18 cellular contexts compared by ENCODE assay signal in genomic region chr7:8126768-8127167, GRCh38.
DNase-seq lines count a peak whose midpoint lies in the region; ATAC-seq, FAIRE-seq and TF ChIP-seq lines count a peak whose summit lies in the region.
"Had no signal": no experiment of that assay in that cellular context is flagged by ENCODE, and none has a peak within 500 bp of the region (broad histone marks: within the 10 kb centered on the region; RNA-seq: fewer than 3 reads in every experiment).

No MANE protein-coding gene starts in this region.

- H3K27me3 ChIP-seq in MM.1S (replicated peaks; ENCODE audit: insufficient read depth, low read length): no peaks in the 10 kb centered on the region
- H3K27me3 ChIP-seq in GM12878 (replicated peaks in 1 of 2; ENCODE audit: control insufficient read depth in 2 of 2, insufficient read depth in 2 of 2, low read length in 1 of 2): no peaks in the 10 kb centered on the region
- no peaks in the 10 kb centered on the region for H3K27me3 ChIP-seq in upper lobe of left lung
- H3K27me3 ChIP-seq: right atrium auricular region, uterus had no signal

- H3K9me3 ChIP-seq in MM.1S (replicated peaks; ENCODE audit: insufficient read depth, low read length): no peaks in the 10 kb centered on the region
- H3K9me3 ChIP-seq in GM12878 (replicated peaks; ENCODE audit: control insufficient read depth, insufficient read depth, low read length): no peaks in the 10 kb centered on the region
- no peaks in the 10 kb centered on the region for H3K9me3 ChIP-seq in upper lobe of left lung
- H3K9me3 ChIP-seq: right atrium auricular region, uterus had no signal

- peak overlapping the region; percentile 89 for H3K27ac Mint-ChIP-seq in activated T-cell treated with anti-CD3 and anti-CD28 coated beads, Interleukin-2, amount 50 U/mL, for 72 hours
- H3K27ac Mint-ChIP-seq in stimulated activated memory B cell treated with anti-CD40 and anti-IgM and Interleukin-4, amounts not matched to agents 10 μg/mL and 1 μg/mL and 100 μg/mL, for 72 hours: peak overlapping the region; percentile 90

- H3K79me2 ChIP-seq in MM.1S (ENCODE audit: low read length) (no peaks in the 10 kb centered on the region), GM12878 (ENCODE audit: control insufficient read depth, insufficient read depth, low read length) (0 out of 2 replicates have a peak, but pooled peaks cover 3% of the 10 kb centered on the region)

- H3K4me1 Mint-ChIP-seq in activated T-cell treated with anti-CD3 and anti-CD28 coated beads, Interleukin-2, amount 50 U/mL, for 72 hours (ENCODE audit: low read depth): peaks cover 80% of the 10 kb centered on the region
- H3K4me1 Mint-ChIP-seq in stimulated activated memory B cell treated with anti-CD40 and anti-IgM and Interleukin-4, amounts not matched to agents 10 μg/mL and 1 μg/mL and 100 μg/mL, for 72 hours: peaks cover 47% of the 10 kb centered on the region

- BruUV-seq in GM12878 (replicated peaks; lab: Mats Ljungman, UMichigan): no TSS peak

- H3K27me3 Mint-ChIP-seq in activated T-cell treated with anti-CD3 and anti-CD28 coated beads, Interleukin-2, amount 50 U/mL, for 72 hours (ENCODE audit: low read depth): peaks cover 6% of the 10 kb centered on the region
- no peaks in the 10 kb centered on the region for H3K27me3 Mint-ChIP-seq in stimulated activated memory B cell treated with anti-CD40 and anti-IgM and Interleukin-4, amounts not matched to agents 10 μg/mL and 1 μg/mL and 100 μg/mL, for 72 hours

- FAIRE-seq in GM12878 (lab: Jason Lieb, UNC) (no peak), urothelium cell line (lab: Jason Lieb, UNC) (no peak)
- FAIRE-seq: astrocyte, G401.6 had no signal

- TF ChIP-seq POLR2A in GM12878 (IDR thresholded peaks at IDR 0.05; ENCODE audit: low read depth, low read length): no peak
- TF ChIP-seq POLR2A in upper lobe of left lung (IDR thresholded peaks at IDR 0.05): no peak

- 100% methylated on average over 1 of the region's 1 CpG for WGBS in GM12878 (ENCODE audit: insufficient coverage, insufficient replicate concordance, low lambda C conversion rate, missing lambda C conversion rate)
- 86 to 93% methylated on average over 1 of the region's 1 CpG for WGBS in upper lobe of left lung, 2 donors

- DNase-seq in activated T-cell treated with anti-CD3 and anti-CD28 coated beads, Interleukin-2, amount 50 U/mL, for 72 hours: no peak
- no peak for DNase-seq in activated T-cell treated with anti-CD3 and anti-CD28 coated beads, Interleukin-2, amount 50 U/mL, for 48 hours
- DNase-seq in MM.1S (no peak), GM12878 (ENCODE audit: low read depth, low spot score) (no peak), urothelium cell line (ENCODE audit: low spot score) (no peak), upper lobe of left lung (no peak), glomerular visceral epithelial cell (ENCODE audit: extremely low spot score) (no peak)
- DNase-seq: Calu3, kidney glomerular epithelial cell, NCI-H1930, NCI-H446 treated with DMSO at 0.1 percent for 48 hours, occipital lobe, uterus had no signal

- TF ChIP-seq RAD21 in GM12878 (IDR thresholded peaks at IDR 0.05; ENCODE audit: insufficient read depth, low read depth, low read length): no peak

- H3K36me3 ChIP-seq in MM.1S (replicated peaks; ENCODE audit: insufficient read depth, low read length) (no peaks in the 10 kb centered on the region), GM12878 (ENCODE audit: control insufficient read depth in 2 of 2, insufficient read depth in 2 of 2, low read length in 1 of 2) (no peaks in the 10 kb centered on the region), upper lobe of left lung (peaks cover 0 to 11% (median 5%) of the 10 kb centered on the region in 4 donors)
- H3K36me3 ChIP-seq: uterus had no signal

- TF ChIP-seq EP300 in GM12878 (IDR thresholded peaks at IDR 0.05; ENCODE audit: borderline replicate concordance in 1 of 2, control insufficient read depth in 1 of 2, low read depth in 2 of 2, low read length in 2 of 2) (no peak), upper lobe of left lung (IDR thresholded peaks at IDR 0.05) (no peak)

- H3K4me3 Mint-ChIP-seq in activated T-cell treated with anti-CD3 and anti-CD28 coated beads, Interleukin-2, amount 50 U/mL, for 72 hours: peak overlapping the region; percentile 77 to 82
- no peak overlapping the region for H3K4me3 Mint-ChIP-seq in stimulated activated memory B cell treated with anti-CD40 and anti-IgM and Interleukin-4, amounts not matched to agents 10 μg/mL and 1 μg/mL and 100 μg/mL, for 72 hours

- H3K9ac ChIP-seq in MM.1S (ENCODE audit: low read length) (no peak overlapping the region), GM12878 (ENCODE audit: control insufficient read depth, insufficient read depth, low read length) (peak overlapping the region; percentile 54)

- TF ChIP-seq CTCF in MM.1S (IDR thresholded peaks at IDR 0.05; ENCODE audit: low read length) (no peak), GM12878 (IDR thresholded peaks at IDR 0.05 in 2 of 3, conservative IDR thresholded peaks at IDR 0.05 in 1 of 3; ENCODE audit: control insufficient read depth in 2 of 3, extremely low read depth in 1 of 3, insufficient read depth in 1 of 3, low read depth in 3 of 3, low read length in 3 of 3) (no peak), upper lobe of left lung (IDR thresholded peaks at IDR 0.05) (no peak)

- H4K20me1 ChIP-seq in MM.1S (ENCODE audit: insufficient read depth, low read length): no peaks in the 10 kb centered on the region
- H4K20me1 ChIP-seq in GM12878 (ENCODE audit: control insufficient read depth, insufficient read depth): no peaks in the 10 kb centered on the region

- POLR2A ChIA-PET in GM12878 (lab: Charles Lee): interaction anchor here (0.6 to 14.7 kb wide), 11 partner anchors 6 to 485 kb away, joined by 3 to 133 read pairs (median 4); partner anchors contain the start of gene GLCCI1

- no peak for ATAC-seq in activated T-cell treated with anti-CD3 and anti-CD28 coated beads, Interleukin-2, amount 50 U/mL, for 72 hours (replicated peaks in 1 of 2)
- ATAC-seq in GM12878: peak; percentile 2; the same call in 2 of the 3 replicates
- ATAC-seq in stimulated activated memory B cell treated with anti-CD40 and anti-IgM and Interleukin-4, amounts not matched to agents 10 μg/mL and 1 μg/mL and 100 μg/mL, for 72 hours: no peak
- no peak for ATAC-seq in upper lobe of left lung (ENCODE audit: low FRiP score in 2 of 2)
- ATAC-seq: Right ventricle myocardium inferior had no signal

- H3K4me2 ChIP-seq in MM.1S (ENCODE audit: low read depth, low read length) (peak overlapping the region; percentile 48; the same call in 1 of the 2 replicates), GM12878 (ENCODE audit: control insufficient read depth, insufficient read depth) (peak overlapping the region; percentile 28)

- RAD21 ChIA-PET in GM12878 (lab: Charles Lee; ENCODE audit: unreplicated experiment): interaction anchor here (0.9 to 4.5 kb wide), 12 partner anchors 8 to 446 kb away, joined by 3 to 52 read pairs (median 12); partner anchors contain the start of gene GLCCI1

- peaks cover 16% of the 10 kb centered on the region for H3F3A ChIP-seq in MM.1S (ENCODE audit: insufficient read depth, low read length)

- peaks cover 36% of the 10 kb centered on the region for H3K4me1 ChIP-seq in MM.1S (ENCODE audit: low read length)
- peaks cover 71% of the 10 kb centered on the region for H3K4me1 ChIP-seq in GM12878 (ENCODE audit: control insufficient read depth, insufficient read depth, low read length)
- H3K4me1 ChIP-seq in upper lobe of left lung: no peaks in the 10 kb centered on the region
- H3K4me1 ChIP-seq: right atrium auricular region, uterus had no signal

- H3K27ac ChIP-seq in MM.1S (ENCODE audit: low read length) (peak overlapping the region; percentile 69; the same call in 1 of the 2 replicates), GM12878 (ENCODE audit: control insufficient read depth, insufficient read depth) (peak overlapping the region; percentile 90), upper lobe of left lung (peak overlapping the region in 1 of 4 donors; percentile 45)
- H3K27ac ChIP-seq: right atrium auricular region, uterus had no signal

- H3K9me2 ChIP-seq in MM.1S (replicated peaks; ENCODE audit: insufficient read depth, low read length): no peaks in the 10 kb centered on the region

- peaks cover 0 to 2% of the 10 kb centered on the region in 2 donors for H3K9me3 Mint-ChIP-seq in activated T-cell treated with anti-CD3 and anti-CD28 coated beads, Interleukin-2, amount 50 U/mL, for 72 hours
- no peaks in the 10 kb centered on the region for H3K9me3 Mint-ChIP-seq in stimulated activated memory B cell treated with anti-CD40 and anti-IgM and Interleukin-4, amounts not matched to agents 10 μg/mL and 1 μg/mL and 100 μg/mL, for 72 hours

- in situ Hi-C loops in GM12878 (cut with MboI): loop anchor here (25.0 kb wide), 1 partner anchor 1864 kb away; the partner anchor contains the start of gene CYTH3

- H3K4me3 ChIP-seq in MM.1S (ENCODE audit: low read length) (no peak overlapping the region), GM12878 (no peak overlapping the region), upper lobe of left lung (no peak overlapping the region)
- H3K4me3 ChIP-seq: right atrium auricular region, uterus had no signal

- no peak overlapping the region for H2AFZ ChIP-seq in MM.1S (ENCODE audit: low read length)
- H2AFZ ChIP-seq in GM12878 (ENCODE audit: control insufficient read depth, low read depth, low read length): no peak overlapping the region

- CTCF ChIA-PET in GM12878 (lab: Yijun Ruan, JAX): interaction anchor here (1.3 to 3.3 kb wide), 3 partner anchors 9 to 423 kb away, joined by 4 to 16 read pairs (median 4); no protein-coding TSS in a partner anchor

- SMC1A ChIA-PET in GM12878 (lab: Charles Lee; ENCODE audit: uncharacterized antibody, unreplicated experiment): interaction anchor here (0.7 to 3.3 kb wide), 14 partner anchors 8 to 486 kb away, joined by 3 to 62 read pairs (median 8); partner anchors contain the start of genes GLCCI1 and UMAD1

- intact Hi-C loops in GM12878 (cut with micrococcal nuclease; ENCODE audit: unreplicated experiment): loop anchor here (1.0 kb wide), 3 partner anchors 8 to 64 kb away; no protein-coding TSS in a partner anchor

- H3K36me3 Mint-ChIP-seq in activated T-cell treated with anti-CD3 and anti-CD28 coated beads, Interleukin-2, amount 50 U/mL, for 72 hours (ENCODE audit: insufficient read depth in 2 of 2): peaks cover 0 to 2% of the 10 kb centered on the region in 2 donors
- H3K36me3 Mint-ChIP-seq in stimulated activated memory B cell treated with anti-CD40 and anti-IgM and Interleukin-4, amounts not matched to agents 10 μg/mL and 1 μg/mL and 100 μg/mL, for 72 hours: no peaks in the 10 kb centered on the region

TF ChIP-seq in GM12878, 131 proteins besides CTCF, POLR2A, EP300 and RAD21 (continues in another document):
- TF ChIP-seq ZNF384 (IDR thresholded peaks at IDR 0.05; ENCODE audit: borderline replicate concordance, low read depth, low read length): peak; percentile 34; the same call in 1 of the 2 replicates
